In the genomic region with DNA sequence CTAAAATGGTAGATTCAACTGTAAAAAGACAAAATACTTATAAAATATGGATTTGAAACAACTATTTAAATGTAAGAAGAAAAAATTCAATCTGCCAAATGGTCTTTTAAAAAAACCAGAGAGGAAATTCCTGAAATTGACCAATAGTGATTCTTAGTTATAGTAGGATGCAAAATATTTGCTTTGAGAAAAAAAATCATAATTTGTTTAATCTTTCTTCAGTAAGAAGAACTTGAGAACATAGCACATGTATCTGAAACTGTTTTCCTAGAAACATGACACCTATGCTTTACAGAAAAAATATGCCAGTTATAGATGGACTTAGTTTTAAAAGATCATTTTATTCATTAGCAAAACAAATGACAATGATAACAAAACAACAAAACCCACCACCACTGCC, we compare ENCODE assay signal across 24 cellular contexts.
"Had no signal": no experiment of that assay in that cellular context is flagged by ENCODE, and none has a peak within 500 bp of the region (broad histone marks: within the 10 kb centered on the region; RNA-seq: fewer than 3 reads in every experiment).

No MANE protein-coding gene starts in this region.

- H3K27ac ChIP-seq: epithelial cell of prostate, esophagus muscularis mucosa, hepatocyte, neutrophil, right atrium auricular region, sigmoid colon, spleen, testis, tibial nerve, upper lobe of right lung, vagina had no signal

- H3K27me3 ChIP-seq: esophagus muscularis mucosa, hepatocyte, neutrophil, right atrium auricular region, sigmoid colon, spleen, testis, tibial nerve, upper lobe of right lung, vagina had no signal

- H3K36me3 ChIP-seq: esophagus muscularis mucosa, neutrophil, right atrium auricular region, sigmoid colon, spleen, tibial nerve, upper lobe of right lung, vagina had no signal

- DNase-seq: effector memory CD8-positive, alpha-beta T cell; foreskin melanocyte; head of caudate nucleus; kidney glomerular epithelial cell; mesendoderm; naive B cell; nephron progenitor cell; sigmoid colon; spleen; stimulated activated CD4-positive, alpha-beta T cell treated with anti-CD3 and anti-CD28 coated beads, Interleukin-15, amount 100 ng/mL, for 24 hours; stimulated activated CD4-positive, alpha-beta T cell treated with anti-CD3 and anti-CD28 coated beads, Interleukin-1b, Interleukin-23, amount 100 ng/mL, for 48 hours; stimulated activated CD4-positive, alpha-beta T cell treated with anti-CD3 and anti-CD28 coated beads, Interleukin-4, amount 100 ng/mL, for 24 hours; testis; upper lobe of right lung had no signal

- H3K36me3 Mint-ChIP-seq: naive B cell; stimulated activated memory B cell treated with anti-CD40 and anti-IgM and Interleukin-4, amounts not matched to agents 10 μg/mL and 1 μg/mL and 100 μg/mL, for 72 hours had no signal

- H3K27ac Mint-ChIP-seq: dendritic cell treated with granulocyte-macrophage colony-stimulating factor and Interleukin-4, amounts not matched to agents 40 ng/mL and 50 ng/mL, for 4 days; effector memory CD8-positive, alpha-beta T cell; naive B cell; nephron progenitor cell; stimulated activated memory B cell treated with anti-CD40 and anti-IgM and Interleukin-4, amounts not matched to agents 10 μg/mL and 1 μg/mL and 100 μg/mL, for 72 hours; stimulated activated naive CD8-positive, alpha-beta T cell treated with anti-CD3 and anti-CD28 coated beads, Interleukin-15, Interleukin-2, amounts not matched to agents 100 ng/mL and 50 ng/mL, for 24 hours had no signal

- H3K4me3 Mint-ChIP-seq: dendritic cell treated with granulocyte-macrophage colony-stimulating factor and Interleukin-4, amounts not matched to agents 40 ng/mL and 50 ng/mL, for 4 days; effector memory CD8-positive, alpha-beta T cell; naive B cell; nephron progenitor cell; stimulated activated memory B cell treated with anti-CD40 and anti-IgM and Interleukin-4, amounts not matched to agents 10 μg/mL and 1 μg/mL and 100 μg/mL, for 72 hours; stimulated activated naive CD8-positive, alpha-beta T cell treated with anti-CD3 and anti-CD28 coated beads, Interleukin-15, Interleukin-2, amounts not matched to agents 100 ng/mL and 50 ng/mL, for 24 hours had no signal

- H3K4me2 ChIP-seq: hepatocyte had no signal

- H3K4me1 ChIP-seq: esophagus muscularis mucosa, right atrium auricular region, sigmoid colon, spleen, upper lobe of right lung, vagina had no signal

- H3K4me1 Mint-ChIP-seq: naive B cell; stimulated activated memory B cell treated with anti-CD40 and anti-IgM and Interleukin-4, amounts not matched to agents 10 μg/mL and 1 μg/mL and 100 μg/mL, for 72 hours had no signal

- H3K27me3 Mint-ChIP-seq: dendritic cell treated with granulocyte-macrophage colony-stimulating factor and Interleukin-4, amounts not matched to agents 40 ng/mL and 50 ng/mL, for 4 days had no signal

- H2AFZ ChIP-seq: hepatocyte had no signal

- H3K9me3 ChIP-seq: esophagus muscularis mucosa, neutrophil, right atrium auricular region, sigmoid colon, spleen, testis, tibial nerve, upper lobe of right lung, vagina had no signal

- H3K9me3 Mint-ChIP-seq: dendritic cell treated with granulocyte-macrophage colony-stimulating factor and Interleukin-4, amounts not matched to agents 40 ng/mL and 50 ng/mL, for 4 days; effector memory CD8-positive, alpha-beta T cell; naive B cell; nephron progenitor cell; stimulated activated memory B cell treated with anti-CD40 and anti-IgM and Interleukin-4, amounts not matched to agents 10 μg/mL and 1 μg/mL and 100 μg/mL, for 72 hours; stimulated activated naive CD8-positive, alpha-beta T cell treated with anti-CD3 and anti-CD28 coated beads, Interleukin-15, Interleukin-2, amounts not matched to agents 100 ng/mL and 50 ng/mL, for 24 hours had no signal

- H3K4me3 ChIP-seq: esophagus muscularis mucosa, hepatocyte, right atrium auricular region, sigmoid colon, spleen, testis, tibial nerve, upper lobe of right lung, vagina had no signal
